In the genomic region with DNA sequence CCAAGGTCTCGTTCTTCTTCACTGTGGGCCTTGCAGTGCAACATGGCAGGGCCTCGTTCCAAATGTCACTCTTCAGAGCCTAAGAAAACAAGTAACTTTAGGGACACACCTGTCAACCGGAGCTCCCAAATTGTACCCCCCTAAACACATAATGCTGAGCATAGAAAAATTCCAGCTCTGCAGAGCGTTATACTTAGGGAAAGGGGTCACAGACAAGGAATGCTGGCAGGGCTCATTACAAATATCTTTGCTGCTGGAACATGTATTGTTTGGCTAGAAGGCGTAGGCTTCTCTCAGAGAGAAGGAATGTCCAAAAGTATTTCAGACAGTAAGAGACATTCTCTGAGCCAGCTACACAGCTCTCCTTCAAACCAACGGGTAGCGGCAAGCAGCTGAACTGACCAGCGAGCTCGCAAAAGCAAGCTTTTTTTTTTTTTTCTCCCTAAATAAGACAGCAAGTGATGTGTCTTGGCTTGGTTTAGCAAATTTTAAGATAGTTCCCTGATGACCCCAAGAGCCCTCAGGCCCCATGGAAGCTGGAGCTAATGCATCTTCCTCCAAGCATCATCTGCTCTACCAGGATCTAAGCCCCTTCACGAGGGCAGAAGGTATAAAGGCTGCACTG, we compare ENCODE assay signal across 3 cellular contexts.
TF ChIP-seq lines count a peak whose summit lies in the region.

No MANE protein-coding gene starts in this region.

TF ChIP-seq in liver, 16 proteins besides CTCF, POLR2A, EP300 and RAD21:
- peak in 1 of 2 donors; percentile 11 for TF ChIP-seq RXRA (IDR thresholded peaks at IDR 0.05)
- TF ChIP-seq FOXA2 (IDR thresholded peaks at IDR 0.05), result no peak

TF ChIP-seq in HepG2, 621 proteins besides CTCF, POLR2A, EP300 and RAD21 (continues in another document):
- TF ChIP-seq RCOR2 (CRISPR knock-in tag; IDR thresholded peaks at IDR 0.05), result no peak
- no peak for TF ChIP-seq ELF4 (CRISPR knock-in tag; IDR thresholded peaks at IDR 0.05; ENCODE audit: borderline replicate concordance)
- TF ChIP-seq BORCS8-MEF2B (CRISPR knock-in tag; IDR thresholded peaks at IDR 0.05), result no peak
- TF ChIP-seq, protein P1, sequence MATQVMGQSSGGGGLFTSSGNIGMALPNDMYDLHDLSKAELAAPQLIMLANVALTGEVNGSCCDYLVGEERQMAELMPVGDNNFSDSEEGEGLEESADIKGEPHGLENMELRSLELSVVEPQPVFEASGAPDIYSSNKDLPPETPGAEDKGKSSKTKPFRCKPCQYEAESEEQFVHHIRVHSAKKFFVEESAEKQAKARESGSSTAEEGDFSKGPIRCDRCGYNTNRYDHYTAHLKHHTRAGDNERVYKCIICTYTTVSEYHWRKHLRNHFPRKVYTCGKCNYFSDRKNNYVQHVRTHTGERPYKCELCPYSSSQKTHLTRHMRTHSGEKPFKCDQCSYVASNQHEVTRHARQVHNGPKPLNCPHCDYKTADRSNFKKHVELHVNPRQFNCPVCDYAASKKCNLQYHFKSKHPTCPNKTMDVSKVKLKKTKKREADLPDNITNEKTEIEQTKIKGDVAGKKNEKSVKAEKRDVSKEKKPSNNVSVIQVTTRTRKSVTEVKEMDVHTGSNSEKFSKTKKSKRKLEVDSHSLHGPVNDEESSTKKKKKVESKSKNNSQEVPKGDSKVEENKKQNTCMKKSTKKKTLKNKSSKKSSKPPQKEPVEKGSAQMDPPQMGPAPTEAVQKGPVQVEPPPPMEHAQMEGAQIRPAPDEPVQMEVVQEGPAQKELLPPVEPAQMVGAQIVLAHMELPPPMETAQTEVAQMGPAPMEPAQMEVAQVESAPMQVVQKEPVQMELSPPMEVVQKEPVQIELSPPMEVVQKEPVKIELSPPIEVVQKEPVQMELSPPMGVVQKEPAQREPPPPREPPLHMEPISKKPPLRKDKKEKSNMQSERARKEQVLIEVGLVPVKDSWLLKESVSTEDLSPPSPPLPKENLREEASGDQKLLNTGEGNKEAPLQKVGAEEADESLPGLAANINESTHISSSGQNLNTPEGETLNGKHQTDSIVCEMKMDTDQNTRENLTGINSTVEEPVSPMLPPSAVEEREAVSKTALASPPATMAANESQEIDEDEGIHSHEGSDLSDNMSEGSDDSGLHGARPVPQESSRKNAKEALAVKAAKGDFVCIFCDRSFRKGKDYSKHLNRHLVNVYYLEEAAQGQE (IDR thresholded peaks at IDR 0.05; ENCODE audit: borderline replicate concordance in 1 of 2, low read depth in 1 of 2, low read length in 2 of 2), result no peak
- no peak for TF ChIP-seq ZNF780A (CRISPR knock-in tag; IDR thresholded peaks at IDR 0.05)
- no peak for TF ChIP-seq ZNF354B (CRISPR knock-in tag; IDR thresholded peaks at IDR 0.05)
- TF ChIP-seq ATF1 (CRISPR knock-in tag; IDR thresholded peaks at IDR 0.05), result no peak
- TF ChIP-seq ZBTB40 (IDR thresholded peaks at IDR 0.05), result no peak
- TF ChIP-seq ZBTB40 (CRISPR knock-in tag; IDR thresholded peaks at IDR 0.05), result no peak
- no peak for TF ChIP-seq ZNF136 (CRISPR knock-in tag; IDR thresholded peaks at IDR 0.05; ENCODE audit: low read depth)

TF ChIP-seq in HEK293T, 16 proteins besides CTCF, POLR2A, EP300 and RAD21:
- no peak for TF ChIP-seq TARDBP (IDR thresholded peaks at IDR 0.05)
- no peak for TF ChIP-seq ARNT (IDR thresholded peaks at IDR 0.05)
- TF ChIP-seq SP1 (IDR thresholded peaks at IDR 0.05), result no peak
- no peak for TF ChIP-seq CTBP1 (IDR thresholded peaks at IDR 0.05; ENCODE audit: borderline replicate concordance)
- no peak for TF ChIP-seq BHLHE40 (IDR thresholded peaks at IDR 0.05; ENCODE audit: borderline replicate concordance)
- TF ChIP-seq ZNF384 (IDR thresholded peaks at IDR 0.05), result no peak
- TF ChIP-seq L3MBTL2 (conservative IDR thresholded peaks at IDR 0.05), result no peak
- TF ChIP-seq LEF1 (IDR thresholded peaks at IDR 0.05; ENCODE audit: borderline replicate concordance), result no peak
- no peak for TF ChIP-seq HDGF (IDR thresholded peaks at IDR 0.05; ENCODE audit: borderline replicate concordance)
- no peak for TF ChIP-seq ELF4 (IDR thresholded peaks at IDR 0.05)
- TF ChIP-seq NFRKB (IDR thresholded peaks at IDR 0.05), result no peak
- TF ChIP-seq FOXM1 (IDR thresholded peaks at IDR 0.05; ENCODE audit: borderline replicate concordance), result no peak
- TF ChIP-seq FOXK2 (IDR thresholded peaks at IDR 0.05), result no peak
- TF ChIP-seq SUZ12 (IDR thresholded peaks at IDR 0.05), result no peak
- TF ChIP-seq, protein P2, sequence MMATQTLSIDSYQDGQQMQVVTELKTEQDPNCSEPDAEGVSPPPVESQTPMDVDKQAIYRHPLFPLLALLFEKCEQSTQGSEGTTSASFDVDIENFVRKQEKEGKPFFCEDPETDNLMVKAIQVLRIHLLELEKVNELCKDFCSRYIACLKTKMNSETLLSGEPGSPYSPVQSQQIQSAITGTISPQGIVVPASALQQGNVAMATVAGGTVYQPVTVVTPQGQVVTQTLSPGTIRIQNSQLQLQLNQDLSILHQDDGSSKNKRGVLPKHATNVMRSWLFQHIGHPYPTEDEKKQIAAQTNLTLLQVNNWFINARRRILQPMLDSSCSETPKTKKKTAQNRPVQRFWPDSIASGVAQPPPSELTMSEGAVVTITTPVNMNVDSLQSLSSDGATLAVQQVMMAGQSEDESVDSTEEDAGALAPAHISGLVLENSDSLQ (IDR thresholded peaks at IDR 0.05), result no peak
- no peak for TF ChIP-seq FOXA1 (IDR thresholded peaks at IDR 0.05)
